Comparison of ENCODE assay signal across 8 cellular contexts in the genomic region with DNA sequence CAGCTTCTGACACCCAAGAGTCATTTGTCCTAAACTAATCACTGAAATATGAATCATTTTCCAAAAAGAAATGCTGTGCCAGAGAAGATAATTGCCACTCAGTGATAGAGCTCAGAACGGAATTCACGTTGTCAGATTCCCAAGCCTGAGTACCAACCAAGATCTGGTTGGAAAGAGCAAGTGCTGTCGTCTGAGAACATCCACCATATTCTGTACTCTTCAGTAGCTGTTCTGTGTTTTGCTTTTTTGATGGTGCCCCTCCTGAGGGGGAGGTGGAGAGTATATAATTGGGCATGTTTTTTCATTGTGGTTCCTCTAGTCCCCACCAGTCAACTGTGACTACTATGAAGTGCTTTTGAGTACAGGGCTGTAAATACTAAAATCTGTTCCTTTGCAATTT. TPM values are rescaled to one million over a fixed set of nuclear protein-coding genes. Genes with fewer than 3 reads are reported as not detected.
DNase-seq lines count a peak whose midpoint lies in the region; ATAC-seq, FAIRE-seq and TF ChIP-seq lines count a peak whose summit lies in the region.

No MANE protein-coding gene starts in this region.

- H3K36me3 Mint-ChIP-seq in activated T-helper 17 cell treated with anti-CD3 and anti-CD28 coated beads, Interleukin-2, amount 50 U/mL, for 72 hours (ENCODE audit: low read depth), result no peaks in the 10 kb centered on the region

- peaks cover 4 to 7% of the 10 kb centered on the region in 2 donors for H3K4me1 ChIP-seq in kidney (ENCODE audit: control insufficient read depth in 1 of 2, insufficient read depth in 1 of 2, low read depth in 1 of 2, low read length in 2 of 2)
- H3K4me1 ChIP-seq in tibial nerve, result peaks cover 3 to 53% (median 18%) of the 10 kb centered on the region in 4 donors
- H3K4me1 ChIP-seq in HAP-1, result peaks cover 21% of the 10 kb centered on the region

- no peak for DNase-seq in AG10803 (ENCODE audit: low read depth)
- DNase-seq in kidney, result no peak
- DNase-seq in tibial nerve (ENCODE audit: low spot score in 2 of 2), result no peak
- DNase-seq in HAP-1 (ENCODE audit: low spot score in 2 of 2), result no peak
- no peak for DNase-seq in superior temporal gyrus (ENCODE audit: extremely low spot score)
- DNase-seq in stimulated activated CD4-positive, alpha-beta T cell treated with anti-CD3 and anti-CD28 coated beads, Interleukin-4, amount 100 ng/mL, for 1 hour, result no peak

- peaks cover 20% of the 10 kb centered on the region for H3K4me1 Mint-ChIP-seq in activated T-helper 17 cell treated with anti-CD3 and anti-CD28 coated beads, Interleukin-2, amount 50 U/mL, for 72 hours

- FAIRE-seq in kidney (lab: Jason Lieb, UNC), result no peak

- peak overlapping the region; percentile 73 for H3K4me3 Mint-ChIP-seq in activated T-helper 17 cell treated with anti-CD3 and anti-CD28 coated beads, Interleukin-2, amount 50 U/mL, for 72 hours

- peak overlapping the region in 1 of 2 donors; percentile 68 for H3K9ac ChIP-seq in kidney (ENCODE audit: low read length in 2 of 2)

- TF ChIP-seq CTCF in AG10803 (conservative IDR thresholded peaks at IDR 0.05; ENCODE audit: low read length) (no peak), kidney (IDR thresholded peaks at IDR 0.05; ENCODE audit: borderline replicate concordance, extremely low read depth, insufficient read depth) (no peak), tibial nerve (IDR thresholded peaks at IDR 0.05) (no peak)

- H3K4me3 ChIP-seq in AG10803 (ENCODE audit: low read length), result peak overlapping the region; percentile 54
- H3K4me3 ChIP-seq in kidney (ENCODE audit: low read length in 2 of 2), result peak overlapping the region; percentile 73 to 81
- peak overlapping the region; percentile 10 to 46 (median 29) for H3K4me3 ChIP-seq in tibial nerve
- H3K4me3 ChIP-seq in HAP-1, result no peak overlapping the region; the same call in 1 of the 2 replicates

- intact Hi-C loops in kidney (cut with DNase I), result no loop called here

- H3K27ac Mint-ChIP-seq in activated T-helper 17 cell treated with anti-CD3 and anti-CD28 coated beads, Interleukin-2, amount 50 U/mL, for 72 hours, result peak overlapping the region; percentile 31

- in situ Hi-C loops in HAP-1 (cut with MboI; ENCODE audit: low sequenced_read_pairs), result no loop called here

- WGBS in tibial nerve, 2 donors, result 6 to 13% methylated on average over 3 of the region's 3 CpGs

- H3K27me3 ChIP-seq in tibial nerve, result no peaks in the 10 kb centered on the region
- H3K27me3 ChIP-seq in HAP-1 (ENCODE audit: low read depth), result no peaks in the 10 kb centered on the region

- TF ChIP-seq POLR2A in tibial nerve (IDR thresholded peaks at IDR 0.05), result no peak

- H3K36me3 ChIP-seq in kidney (ENCODE audit: control insufficient read depth in 1 of 2, insufficient read depth in 2 of 2, low read length in 2 of 2), result no peaks in the 10 kb centered on the region
- H3K36me3 ChIP-seq in tibial nerve, result peaks cover 0 to 9% (median 0%) of the 10 kb centered on the region in 3 donors
- H3K36me3 ChIP-seq in HAP-1 (replicated peaks), result no peaks in the 10 kb centered on the region

- H3K27ac ChIP-seq in kidney (ENCODE audit: low read depth in 2 of 2, low read length in 2 of 2), result peak overlapping the region; percentile 38 to 77
- H3K27ac ChIP-seq in tibial nerve, result peak overlapping the region in 3 of 4 donors; percentile 75 to 88 (median 81)

- no peaks in the 10 kb centered on the region for H3K27me3 Mint-ChIP-seq in activated T-helper 17 cell treated with anti-CD3 and anti-CD28 coated beads, Interleukin-2, amount 50 U/mL, for 72 hours

- TF ChIP-seq EP300 in tibial nerve (IDR thresholded peaks at IDR 0.05), result no peak

- H3K9me3 ChIP-seq in kidney (ENCODE audit: control insufficient read depth in 1 of 2, low read length in 2 of 2) (no peaks in the 10 kb centered on the region), tibial nerve (no peaks in the 10 kb centered on the region), HAP-1 (no peaks in the 10 kb centered on the region)

- H3K9me3 Mint-ChIP-seq in activated T-helper 17 cell treated with anti-CD3 and anti-CD28 coated beads, Interleukin-2, amount 50 U/mL, for 72 hours, result no peaks in the 10 kb centered on the region

- ATAC-seq in HG02840 (IDR thresholded peaks at IDR 0.05; ENCODE audit: low FRiP score, unreplicated experiment), result peak; percentile 20
- ATAC-seq in activated T-helper 17 cell treated with anti-CD3 and anti-CD28 coated beads, Interleukin-2, amount 50 U/mL, for 72 hours (replicated peaks), result peak; percentile 42

RNA-seq across cellular contexts. Expression of a gene that starts 13.2 kb away (rescaled TPM):
- 10 to 100 TPM; 14.1 to 14.9 TPM for total RNA-seq in activated T-helper 17 cell treated with anti-CD3 and anti-CD28 coated beads, Interleukin-2, amount 50 U/mL, for 72 hours
- total RNA-seq in kidney (72.5 TPM), tibial nerve (100 to 1,000 TPM in 1 of 4 donors, 10 to 100 TPM in 3; 84.5 to 124 (median 88.8) TPM)
- 40.6 TPM for polyA plus RNA-seq in kidney (ENCODE audit: insufficient read depth, low read depth, low replicate concordance)

RNA-seq across cellular contexts. Expression of a gene that starts 46.6 kb away (rescaled TPM):
- total RNA-seq in activated T-helper 17 cell treated with anti-CD3 and anti-CD28 coated beads, Interleukin-2, amount 50 U/mL, for 72 hours, result 10 to 100 TPM; 23.8 to 29.1 TPM
- total RNA-seq in kidney (28.6 TPM), tibial nerve (10 to 100 TPM; 14.3 to 19.4 (median 17.0) TPM)
- polyA plus RNA-seq in kidney (ENCODE audit: insufficient read depth, low read depth, low replicate concordance), result 25.8 TPM
